Comparison of ENCODE assay signal across 8 cellular contexts in genomic region chr22:26673485-26673884, GRCh38. TPM values are rescaled to one million over a fixed set of nuclear protein-coding genes. Genes with fewer than 3 reads are reported as not detected.
DNase-seq lines count a peak whose midpoint lies in the region; ATAC-seq, FAIRE-seq and TF ChIP-seq lines count a peak whose summit lies in the region.

No MANE protein-coding gene starts in this region.

- peak; percentile 12 for DNase-seq in HT1080 (ENCODE audit: low read depth)
- DNase-seq in activated CD4-positive, alpha-beta memory T cell treated with anti-CD3 and anti-CD28 coated beads, Interleukin-2, amount 10 ng/mL, durations not matched to agents 7 days and 5 days, result peak; percentile 65
- DNase-seq in fibroblast of lung (ENCODE audit: low read depth in 2 of 2), result peak; percentile 12 to 58
- DNase-seq in renal cortical epithelial cell (ENCODE audit: low read depth), result peak; percentile 72
- DNase-seq in H54 (ENCODE audit: insufficient read length, low spot score), result no peak
- DNase-seq in frontal cortex (ENCODE audit: low spot score in 2 of 2), result no peak

- H3K36me3 Mint-ChIP-seq in activated CD4-positive, alpha-beta memory T cell treated with anti-CD3 and anti-CD28 coated beads, Interleukin-2, amount 10 ng/mL, durations not matched to agents 7 days and 5 days (ENCODE audit: low read depth), result peaks cover 67% of the 10 kb centered on the region

- peak overlapping the region; percentile 87 for H3K4me2 ChIP-seq in fibroblast of lung (ENCODE audit: extremely low read depth, insufficient read depth, low read length)

- peak overlapping the region; percentile 100 for H3K27ac Mint-ChIP-seq in activated CD4-positive, alpha-beta memory T cell treated with anti-CD3 and anti-CD28 coated beads, Interleukin-2, amount 10 ng/mL, durations not matched to agents 7 days and 5 days

- H3K4me3 Mint-ChIP-seq in activated CD4-positive, alpha-beta memory T cell treated with anti-CD3 and anti-CD28 coated beads, Interleukin-2, amount 10 ng/mL, durations not matched to agents 7 days and 5 days, result peak overlapping the region; percentile 90

- TF ChIP-seq POLR2A in H54 (IDR thresholded peaks at IDR 0.05; ENCODE audit: low read depth, low read length), result no peak

- peaks cover 14% of the 10 kb centered on the region for H3K79me2 ChIP-seq in fibroblast of lung (ENCODE audit: control insufficient read depth, insufficient read depth, low read length)

- peak overlapping the region; percentile 96 for H3K27ac ChIP-seq in fibroblast of lung (ENCODE audit: insufficient read depth, low read length)

- CTCF ChIA-PET in activated CD4-positive, alpha-beta memory T cell treated with anti-CD3 and anti-CD28 coated beads, Interleukin-2, amount 10 ng/mL, durations not matched to agents 7 days and 5 days (lab: Charles Lee), result interaction anchor here (1.0 to 5.6 kb wide), 13 partner anchors 8 to 309 kb away, joined by 3 to 41 read pairs (median 6); partner anchors contain the start of genes HPS4, MIAT and SRRD

- ATAC-seq in HG03378 (IDR thresholded peaks at IDR 0.05; ENCODE audit: unreplicated experiment), result no peak
- ATAC-seq in GM18519 (IDR thresholded peaks at IDR 0.05; ENCODE audit: low FRiP score, unreplicated experiment), result no peak

- H3K4me1 ChIP-seq in fibroblast of lung (ENCODE audit: control insufficient read depth, extremely low read depth, insufficient read depth, low read length), result peaks cover 2% of the 10 kb centered on the region

- no peaks in the 10 kb centered on the region for H3K9me3 Mint-ChIP-seq in activated CD4-positive, alpha-beta memory T cell treated with anti-CD3 and anti-CD28 coated beads, Interleukin-2, amount 10 ng/mL, durations not matched to agents 7 days and 5 days

- no peaks in the 10 kb centered on the region for H3K27me3 ChIP-seq in fibroblast of lung (ENCODE audit: control insufficient read depth, insufficient read depth, low read length)

- no peaks in the 10 kb centered on the region for H4K20me1 ChIP-seq in fibroblast of lung (ENCODE audit: control insufficient read depth, extremely low read depth, insufficient read depth, low read length)

- FAIRE-seq in H54 (lab: Jason Lieb, UNC), result no peak
- FAIRE-seq in frontal cortex (lab: Jason Lieb, UNC), result no peak

- H3K9me3 ChIP-seq in fibroblast of lung (ENCODE audit: control insufficient read depth, insufficient read depth, low read depth, low read length), result no peaks in the 10 kb centered on the region

- TF ChIP-seq CTCF in fibroblast of lung (conservative IDR thresholded peaks at IDR 0.05 in 1 of 2, IDR thresholded peaks at IDR 0.05 in 1 of 2; ENCODE audit: low read depth in 1 of 2, low read length in 2 of 2), result no peak

- no peaks in the 10 kb centered on the region for H3K27me3 Mint-ChIP-seq in activated CD4-positive, alpha-beta memory T cell treated with anti-CD3 and anti-CD28 coated beads, Interleukin-2, amount 10 ng/mL, durations not matched to agents 7 days and 5 days

- peaks cover 82% of the 10 kb centered on the region for H3K4me1 Mint-ChIP-seq in activated CD4-positive, alpha-beta memory T cell treated with anti-CD3 and anti-CD28 coated beads, Interleukin-2, amount 10 ng/mL, durations not matched to agents 7 days and 5 days

- POLR2A ChIA-PET in activated CD4-positive, alpha-beta memory T cell treated with anti-CD3 and anti-CD28 coated beads, Interleukin-2, amount 10 ng/mL, durations not matched to agents 7 days and 5 days (lab: Charles Lee), result interaction anchor here (0.9 to 6.2 kb wide), 24 partner anchors 8 to 1605 kb away, joined by 3 to 117 read pairs (median 4); partner anchors contain the start of genes ASPHD2, HPS4, MIAT and PITPNB

- H3K36me3 ChIP-seq in fibroblast of lung (ENCODE audit: control insufficient read depth, insufficient read depth, low read length), result no peaks in the 10 kb centered on the region

- peak overlapping the region; percentile 73 to 95 (median 84) for H3K4me3 ChIP-seq in fibroblast of lung (replicated peaks in 1 of 4; ENCODE audit: control extremely low read depth in 1 of 4, insufficient read depth in 1 of 4, low read depth in 3 of 4, low read length in 4 of 4)

- no peak overlapping the region for H2AFZ ChIP-seq in fibroblast of lung (ENCODE audit: low read length)

- H3K9ac ChIP-seq in fibroblast of lung (ENCODE audit: insufficient read depth, low read length), result peak overlapping the region; percentile 80

RNA-seq across cellular contexts. Expression of gene MIAT, which starts 16.1 kb away (rescaled TPM):
- 0.07 and 0.10 TPM in 2 replicates for total RNA-seq in HT1080 (2014; rRNA removed; shearing (Covaris generic))
- 0.02 and 0.10 TPM in 2 replicates for polyA plus RNA-seq in HT1080 (2015; cell fraction: cytosol; rRNA removed)
- 0.41 and 0.65 TPM in 2 replicates for polyA plus RNA-seq in HT1080 (2015; cell fraction: nucleus; rRNA removed)
- 100 to 1,000 TPM; 185 to 186 TPM for total RNA-seq in activated CD4-positive, alpha-beta memory T cell treated with anti-CD3 and anti-CD28 coated beads, Interleukin-2, amount 10 ng/mL, durations not matched to agents 7 days and 5 days
- total RNA-seq in fibroblast of lung (2.1 and 10.2 TPM in 2 replicates), renal cortical epithelial cell (0.35 and 0.50 TPM in 2 replicates), frontal cortex (110 TPM)
- 1.6 and 1.9 TPM in 2 replicates for polyA plus RNA-seq in fibroblast of lung
- polyA plus RNA-seq in fibroblast of lung (2012), result 1.4 and 1.9 TPM in 2 replicates
- 0.43 and 0.63 TPM in 2 replicates for polyA minus RNA-seq in fibroblast of lung (ENCODE audit: low replicate concordance)

RNA-seq across cellular contexts. Expression of gene CRYBA4, which starts 51.7 kb away (rescaled TPM):
- total RNA-seq in HT1080 (2014; rRNA removed; shearing (Covaris generic)), result not detected in 2 replicates
- not detected in 2 replicates for polyA plus RNA-seq in HT1080 (2015; cell fraction: cytosol; rRNA removed)
- polyA plus RNA-seq in HT1080 (2015; cell fraction: nucleus; rRNA removed), result not detected in 2 replicates
- total RNA-seq in activated CD4-positive, alpha-beta memory T cell treated with anti-CD3 and anti-CD28 coated beads, Interleukin-2, amount 10 ng/mL, durations not matched to agents 7 days and 5 days, result under 1 TPM in 1 of 2 experiments, not detected in 1; 0.48 TPM
- total RNA-seq in fibroblast of lung (not detected in 2 replicates), renal cortical epithelial cell (not detected in 2 replicates), frontal cortex (not detected)
- polyA plus RNA-seq in fibroblast of lung, result not detected in 2 replicates
- not detected in 2 replicates for polyA plus RNA-seq in fibroblast of lung (2012)
- polyA minus RNA-seq in fibroblast of lung (ENCODE audit: low replicate concordance), result not detected in 2 replicates

RNA-seq across cellular contexts. Expression of gene CRYBB1, which starts 55.7 kb away (rescaled TPM):
- total RNA-seq in HT1080 (2014; rRNA removed; shearing (Covaris generic)), result not detected in 2 replicates
- polyA plus RNA-seq in HT1080 (2015; cell fraction: cytosol; rRNA removed), result not detected in 2 replicates
- not detected in 2 replicates for polyA plus RNA-seq in HT1080 (2015; cell fraction: nucleus; rRNA removed)
- 1 to 10 TPM in 1 of 2 experiments, under 1 TPM in 1; 0.65 to 1.2 TPM for total RNA-seq in activated CD4-positive, alpha-beta memory T cell treated with anti-CD3 and anti-CD28 coated beads, Interleukin-2, amount 10 ng/mL, durations not matched to agents 7 days and 5 days
- not detected in 2 replicates for total RNA-seq in fibroblast of lung
- not detected in 2 replicates for polyA plus RNA-seq in fibroblast of lung
- polyA plus RNA-seq in fibroblast of lung (2012), result not detected in 2 replicates
- polyA minus RNA-seq in fibroblast of lung (ENCODE audit: low replicate concordance), result not detected in 2 replicates
- not detected in 2 replicates for total RNA-seq in renal cortical epithelial cell
- total RNA-seq in frontal cortex, result 2.0 TPM

Comparison
In these comparisons a context has a peak if more than half of its experiments do, and no peak if none do; other contexts are left out.
1. DNase-seq: peak in HT1080 (single experiment), activated CD4-positive, alpha-beta memory T cell treated with anti-CD3 and anti-CD28 coated beads, Interleukin-2, amount 10 ng/mL, durations not matched to agents 7 days and 5 days (single experiment), fibroblast of lung (2 of 2) and renal cortical epithelial cell (single experiment); none in H54 (single experiment) and frontal cortex (0 of 2).